Comparison of ENCODE assay signal across 8 cellular contexts in the genomic region with DNA sequence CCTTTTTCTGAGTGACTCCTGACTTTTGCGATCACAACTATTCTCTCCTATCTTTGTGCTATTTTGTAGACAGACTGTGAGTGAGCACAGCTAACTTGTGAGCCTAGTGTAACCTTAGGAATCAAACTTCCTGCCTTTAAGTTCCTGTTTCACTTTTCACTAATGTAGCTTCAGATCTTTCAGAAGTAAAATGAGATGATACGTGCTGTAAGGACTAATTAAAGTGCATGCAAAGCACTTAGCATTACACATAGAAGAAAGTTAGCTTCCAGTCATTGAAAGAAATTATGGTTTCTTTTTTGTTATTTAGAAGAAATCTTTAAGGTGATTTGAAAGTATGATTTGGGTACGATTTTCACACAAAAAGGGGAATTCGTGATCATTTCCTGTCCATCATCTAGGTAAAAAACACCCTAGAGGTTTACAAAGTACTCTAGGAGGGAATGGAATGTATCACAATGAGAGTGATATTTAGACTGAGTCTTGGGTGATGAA.
A peak's percentile ranks its signal among the peaks of the same experiment; 100 is the strongest.
DNase-seq lines count a peak whose midpoint lies in the region; ATAC-seq and TF ChIP-seq lines count a peak whose summit lies in the region.

No MANE protein-coding gene starts in this region.

- no peak overlapping the region for H3K27ac ChIP-seq in CD4-positive, alpha-beta T cell (ENCODE audit: low read depth, low read length)
- H3K27ac ChIP-seq in aorta (ENCODE audit: low read depth in 1 of 2, low read length in 2 of 2) (no peak overlapping the region), prostate gland (no peak overlapping the region)

- no peaks in the 10 kb centered on the region for H3K27me3 Mint-ChIP-seq in CD4-positive, alpha-beta T cell
- H3K27me3 Mint-ChIP-seq in activated naive CD8-positive, alpha-beta T cell treated with anti-CD3 and anti-CD28 coated beads for 36 hours = no peaks in the 10 kb centered on the region

- no peak for TF ChIP-seq CTCF in CD4-positive, alpha-beta T cell (IDR thresholded peaks at IDR 0.05)
- no peak for TF ChIP-seq CTCF in prostate gland (IDR thresholded peaks at IDR 0.05)

- H3K27ac Mint-ChIP-seq in CD4-positive, alpha-beta T cell = peak overlapping the region; percentile 78
- H3K27ac Mint-ChIP-seq in activated naive CD8-positive, alpha-beta T cell treated with anti-CD3 and anti-CD28 coated beads for 36 hours = peak overlapping the region; percentile 98

- no peaks in the 10 kb centered on the region for H3K36me3 ChIP-seq in aorta (ENCODE audit: control insufficient read depth in 1 of 2, insufficient read depth in 2 of 2, low read length in 1 of 2)
- no peaks in the 10 kb centered on the region for H3K36me3 ChIP-seq in prostate gland

- CTCF ChIA-PET in CD4-positive, alpha-beta T cell (lab: Charles Lee) = interaction anchor here (0.8 to 1.5 kb wide), 2 partner anchors 62 to 99 kb away, joined by 3 read pairs; no protein-coding TSS in a partner anchor

- ATAC-seq in CD4-positive, alpha-beta T cell (ENCODE audit: poor library complexity) = peak; percentile 73
- peak; percentile 70 for ATAC-seq in GM19397 (IDR thresholded peaks at IDR 0.05; ENCODE audit: unreplicated experiment)
- peak; percentile 75 for ATAC-seq in HG03378 (IDR thresholded peaks at IDR 0.05; ENCODE audit: unreplicated experiment)
- peak; percentile 19 for ATAC-seq in aorta (ENCODE audit: low FRiP score)

- H3K4me3 Mint-ChIP-seq in CD4-positive, alpha-beta T cell = peak overlapping the region; percentile 77
- peak overlapping the region; percentile 72 for H3K4me3 Mint-ChIP-seq in activated naive CD8-positive, alpha-beta T cell treated with anti-CD3 and anti-CD28 coated beads for 36 hours

- no peak for DNase-seq in CD4-positive, alpha-beta T cell
- no peak for DNase-seq in activated naive CD8-positive, alpha-beta T cell treated with anti-CD3 and anti-CD28 coated beads for 36 hours
- no peak for DNase-seq in aorta
- DNase-seq in mucosa of gallbladder (ENCODE audit: low spot score) = no peak
- DNase-seq in HCEC 1CT = no peak
- no peak for DNase-seq in prostate gland (ENCODE audit: low spot score)

- no peaks in the 10 kb centered on the region for H3K27me3 ChIP-seq in CD4-positive, alpha-beta T cell (ENCODE audit: control insufficient read depth, insufficient read depth, low read length)
- H3K27me3 ChIP-seq in aorta (ENCODE audit: control insufficient read depth in 1 of 2, insufficient read depth in 2 of 2, low read length in 1 of 2) (no peaks in the 10 kb centered on the region), prostate gland (replicated peaks; ENCODE audit: insufficient read depth) (no peaks in the 10 kb centered on the region)

- POLR2A ChIA-PET in CD4-positive, alpha-beta T cell (lab: Charles Lee) = interaction anchor here (0.7 to 4.3 kb wide), 5 partner anchors 8 to 128 kb away, joined by 3 to 48 read pairs (median 4); partner anchors contain the start of gene ST8SIA4

- 84% methylated on average over 4 of the region's 4 CpGs for WGBS in aorta, 2 donors
- WGBS in prostate gland = 79% methylated on average over 4 of the region's 4 CpGs

- TF ChIP-seq POLR2A in prostate gland (IDR thresholded peaks at IDR 0.05) = no peak

- H3K9me3 ChIP-seq in CD4-positive, alpha-beta T cell (ENCODE audit: control insufficient read depth, low read length) = no peaks in the 10 kb centered on the region
- H3K9me3 ChIP-seq in aorta (ENCODE audit: control insufficient read depth, low read length) (peaks cover 2% of the 10 kb centered on the region), prostate gland (no peaks in the 10 kb centered on the region)

- H3K9me3 Mint-ChIP-seq in CD4-positive, alpha-beta T cell = no peaks in the 10 kb centered on the region
- peaks cover 4% of the 10 kb centered on the region for H3K9me3 Mint-ChIP-seq in activated naive CD8-positive, alpha-beta T cell treated with anti-CD3 and anti-CD28 coated beads for 36 hours

- H3K4me3 ChIP-seq in aorta (ENCODE audit: low read length in 2 of 2) (no peak overlapping the region), prostate gland (no peak overlapping the region)

- intact Hi-C loops in CD4-positive, alpha-beta T cell (cut with DNase I, micrococcal nuclease) = loop anchor here in 1 of 2 experiments (5.0 kb wide), 1 partner anchor 122 kb away; the partner anchor contains the start of gene ST8SIA4
- intact Hi-C loops in aorta (cut with DNase I) (no loop called here), prostate gland (cut with DNase I) (no loop called here)

- peaks cover 37% of the 10 kb centered on the region for H3K4me1 Mint-ChIP-seq in CD4-positive, alpha-beta T cell (ENCODE audit: low read depth)
- peaks cover 42% of the 10 kb centered on the region for H3K4me1 Mint-ChIP-seq in activated naive CD8-positive, alpha-beta T cell treated with anti-CD3 and anti-CD28 coated beads for 36 hours

- H3K4me1 ChIP-seq in aorta (ENCODE audit: control insufficient read depth in 1 of 2, insufficient read depth in 2 of 2, low read length in 2 of 2) (peaks cover 0 to 2% of the 10 kb centered on the region in 2 donors), prostate gland (replicated peaks) (no peaks in the 10 kb centered on the region)

- no peaks in the 10 kb centered on the region for H3K36me3 Mint-ChIP-seq in CD4-positive, alpha-beta T cell (ENCODE audit: low read depth)
- peaks cover 14% of the 10 kb centered on the region for H3K36me3 Mint-ChIP-seq in activated naive CD8-positive, alpha-beta T cell treated with anti-CD3 and anti-CD28 coated beads for 36 hours

Comparison
In these comparisons a context has a peak if more than half of its experiments do, and no peak if none do; other contexts are left out.
1. ATAC-seq: peak in every context shown above with its lines; median percentile 75 in HG03378; 73 in CD4-positive, alpha-beta T cell; 70 in GM19397; 19 in aorta.